ENCODE assay signal across 17 cellular contexts in genomic region chr14:39033371-39033770, GRCh38.
"Had no signal": no experiment of that assay in that cellular context is flagged by ENCODE, and none has a peak within 500 bp of the region (broad histone marks: within the 10 kb centered on the region; RNA-seq: fewer than 3 reads in every experiment).

No MANE protein-coding gene starts in this region.

- H3K4me1 ChIP-seq: vagina had no signal

- H3K27me3 ChIP-seq: stomach, vagina had no signal

- H3K9me3 Mint-ChIP-seq: activated B cell treated with CpG ODN at 0.5 μM for 24 hours; activated CD4-positive, alpha-beta T cell treated with anti-CD3 and anti-CD28 coated beads, Interleukin-2, amount 10 ng/mL, durations not matched to agents 24 days and 14 days; activated CD8-positive, alpha-beta T cell treated with anti-CD3 and anti-CD28 coated beads for 36 hours; activated naive CD8-positive, alpha-beta T cell treated with anti-CD3 and anti-CD28 coated beads, Interleukin-2, amount 10 ng/mL, durations not matched to agents 7 days and 5 days; activated T-helper 17 cell treated with anti-CD3 and anti-CD28 coated beads, Interleukin-2, amount 50 U/mL, for 72 hours; natural killer cell treated with Interleukin-12 subunit alpha and Interleukin-12 subunit beta and Interleukin-15 and Interleukin-18, amount 100 ng/mL, for 72 hours had no signal

- ATAC-seq: activated CD8-positive, alpha-beta T cell treated with anti-CD3 and anti-CD28 coated beads for 36 hours; activated T-helper 17 cell treated with anti-CD3 and anti-CD28 coated beads, Interleukin-2, amount 50 U/mL, for 72 hours; natural killer cell treated with Interleukin-12 subunit alpha and Interleukin-12 subunit beta and Interleukin-15 and Interleukin-18, amount 100 ng/mL, for 72 hours had no signal

- H3K9me3 ChIP-seq: stomach, vagina had no signal

- H3K4me1 Mint-ChIP-seq: activated B cell treated with CpG ODN at 0.5 μM for 24 hours; activated T-helper 17 cell treated with anti-CD3 and anti-CD28 coated beads, Interleukin-2, amount 50 U/mL, for 72 hours had no signal

- H3K27ac Mint-ChIP-seq: activated B cell treated with CpG ODN at 0.5 μM for 24 hours; activated CD4-positive, alpha-beta T cell treated with anti-CD3 and anti-CD28 coated beads, Interleukin-2, amount 10 ng/mL, durations not matched to agents 24 days and 14 days; activated CD8-positive, alpha-beta T cell treated with anti-CD3 and anti-CD28 coated beads for 36 hours; activated naive CD8-positive, alpha-beta T cell treated with anti-CD3 and anti-CD28 coated beads, Interleukin-2, amount 10 ng/mL, durations not matched to agents 7 days and 5 days; activated T-helper 17 cell treated with anti-CD3 and anti-CD28 coated beads, Interleukin-2, amount 50 U/mL, for 72 hours; natural killer cell treated with Interleukin-12 subunit alpha and Interleukin-12 subunit beta and Interleukin-15 and Interleukin-18, amount 100 ng/mL, for 72 hours had no signal

- H3K4me3 Mint-ChIP-seq: activated B cell treated with CpG ODN at 0.5 μM for 24 hours; activated CD4-positive, alpha-beta T cell treated with anti-CD3 and anti-CD28 coated beads, Interleukin-2, amount 10 ng/mL, durations not matched to agents 24 days and 14 days; activated CD8-positive, alpha-beta T cell treated with anti-CD3 and anti-CD28 coated beads for 36 hours; activated naive CD8-positive, alpha-beta T cell treated with anti-CD3 and anti-CD28 coated beads, Interleukin-2, amount 10 ng/mL, durations not matched to agents 7 days and 5 days; activated T-helper 17 cell treated with anti-CD3 and anti-CD28 coated beads, Interleukin-2, amount 50 U/mL, for 72 hours; natural killer cell treated with Interleukin-12 subunit alpha and Interleukin-12 subunit beta and Interleukin-15 and Interleukin-18, amount 100 ng/mL, for 72 hours had no signal

- DNase-seq: activated B cell treated with CpG ODN at 0.5 μM for 24 hours; activated CD4-positive, alpha-beta T cell treated with anti-CD3 and anti-CD28 coated beads, Interleukin-2, amount 10 ng/mL, durations not matched to agents 24 days and 14 days; activated CD8-positive, alpha-beta T cell treated with anti-CD3 and anti-CD28 coated beads for 36 hours; activated naive CD4-positive, alpha-beta T cell; activated naive CD8-positive, alpha-beta T cell treated with anti-CD3 and anti-CD28 coated beads, Interleukin-2, amount 10 ng/mL, durations not matched to agents 7 days and 5 days; activated T-cell treated with anti-CD3 and anti-CD28 coated beads, Interleukin-2, amount 50 U/mL, for 1 hour; anterior cingulate cortex; cerebellar nuclear complex; effector CD8-positive, alpha-beta T cell; occipital lobe; retina; stimulated activated CD4-positive, alpha-beta T cell treated with anti-CD3 and anti-CD28 coated beads, Interleukin-4, amount 100 ng/mL, for 1 hour; stomach had no signal

- H3K4me3 ChIP-seq: skin epidermis, stomach, vagina had no signal

- H3K27ac ChIP-seq: skin epidermis, stomach, vagina had no signal

- H3K27me3 Mint-ChIP-seq: activated B cell treated with CpG ODN at 0.5 μM for 24 hours; activated CD4-positive, alpha-beta T cell treated with anti-CD3 and anti-CD28 coated beads, Interleukin-2, amount 10 ng/mL, durations not matched to agents 24 days and 14 days; activated CD8-positive, alpha-beta T cell treated with anti-CD3 and anti-CD28 coated beads for 36 hours; activated naive CD8-positive, alpha-beta T cell treated with anti-CD3 and anti-CD28 coated beads, Interleukin-2, amount 10 ng/mL, durations not matched to agents 7 days and 5 days; activated T-helper 17 cell treated with anti-CD3 and anti-CD28 coated beads, Interleukin-2, amount 50 U/mL, for 72 hours; natural killer cell treated with Interleukin-12 subunit alpha and Interleukin-12 subunit beta and Interleukin-15 and Interleukin-18, amount 100 ng/mL, for 72 hours had no signal
